ENCODE assay signal across 1 cellular context in genomic region chr2:97740590-97741182, GRCh38.
TF ChIP-seq lines count a peak whose summit lies in the region.

No MANE protein-coding gene starts in this region.

TF ChIP-seq in GM23338, 12 proteins besides CTCF, POLR2A, EP300 and RAD21 (continued from another document):
- TF ChIP-seq REST (IDR thresholded peaks at IDR 0.05; ENCODE audit: unreplicated experiment) (no peak), EZH2phosphoT487 (IDR thresholded peaks at IDR 0.05; ENCODE audit: unreplicated experiment) (no peak), EZH2 (IDR thresholded peaks at IDR 0.05; ENCODE audit: low read depth, unreplicated experiment) (no peak), ZNF114 (CRISPR knock-in tag; IDR thresholded peaks at IDR 0.05) (no peak), STAT1 (IDR thresholded peaks at IDR 0.05; ENCODE audit: unreplicated experiment) (no peak), JUNB (IDR thresholded peaks at IDR 0.05; ENCODE audit: unreplicated experiment) (no peak)
TF ChIP-seq in GM23338: peak in this region for 0.
